In genomic region chr4:140756292-140757219, GRCh38 we compare ENCODE assay signal across 8 cellular contexts. TPM values are rescaled to one million over a fixed set of nuclear protein-coding genes. Genes with fewer than 3 reads are reported as not detected.
DNase-seq lines count a peak whose midpoint lies in the region; ATAC-seq and TF ChIP-seq lines count a peak whose summit lies in the region.

TBC1D9 (minus strand) TSS chr4:140756385; CDS start chr4:140756045, 340 bp downstream.

- H3K79me1 ChIP-seq in H9 (ENCODE audit: insufficient read depth, low read depth, low read length, poor library complexity, severe bottlenecking), result no peaks in the 10 kb centered on the region

- peaks cover 4% of the 10 kb centered on the region for H3K4me1 Mint-ChIP-seq in activated CD4-positive, alpha-beta T cell treated with anti-CD3 and anti-CD28 coated beads for 36 hours
- peaks cover 16% of the 10 kb centered on the region in 2 experiments for H3K4me1 Mint-ChIP-seq in H9

- H3K4me3 ChIP-seq in Peyer's patch (peak within 1 kb of the TSS; percentile 74 to 96 (median 84)), iPS-20b (ENCODE audit: low read length) (peak within 1 kb of the TSS; percentile 79), retinal pigment epithelial cell (ENCODE audit: low read length) (peak within 1 kb of the TSS; percentile 86)

- no peak within 1 kb of the TSS for H3T11ph ChIP-seq in H9 (ENCODE audit: low read length)

- H3K18ac ChIP-seq in H9 (ENCODE audit: insufficient read length, low read depth, low read length), result peak within 1 kb of the TSS; percentile 62

- peak within 1 kb of the TSS; percentile 60 for H3K14ac ChIP-seq in H9 (ENCODE audit: insufficient read depth, low read length)

- no peak within 1 kb of the TSS for H3K4ac ChIP-seq in H9 (ENCODE audit: low read depth, low read length)

- H3K23me2 ChIP-seq in H9 (ENCODE audit: insufficient read length, low read depth, low read length, poor library complexity, severe bottlenecking), result peaks cover 4% of the 10 kb centered on the region

- peak within 1 kb of the TSS; percentile 34 for H3K4me2 ChIP-seq in H9 (ENCODE audit: insufficient read depth, insufficient read length, low read length)

- intact Hi-C loops in activated CD4-positive, alpha-beta T cell treated with anti-CD3 and anti-CD28 coated beads for 36 hours (cut with DNase I, micrococcal nuclease), result no loop called here

- H3K79me2 ChIP-seq in H9 (ENCODE audit: insufficient read depth, low read length), result no peaks in the 10 kb centered on the region

- no peaks in the 10 kb centered on the region for H3K36me3 Mint-ChIP-seq in activated CD4-positive, alpha-beta T cell treated with anti-CD3 and anti-CD28 coated beads for 36 hours (ENCODE audit: low read depth)
- no peaks in the 10 kb centered on the region for H3K36me3 Mint-ChIP-seq in H9 (ENCODE audit: insufficient read depth in 1 of 3, low read depth in 3 of 3)

- H2AK5ac ChIP-seq in H9 (ENCODE audit: insufficient read length, low read length), result no peak within 1 kb of the TSS

- H4K8ac ChIP-seq in H9 (replicated peaks; ENCODE audit: insufficient read length, low read depth, low read length), result no peak within 1 kb of the TSS

- peaks cover 57% of the 10 kb centered on the region for H3K27me3 Mint-ChIP-seq in activated CD4-positive, alpha-beta T cell treated with anti-CD3 and anti-CD28 coated beads for 36 hours
- peaks cover 92% of the 10 kb centered on the region for H3K27me3 Mint-ChIP-seq in H9 (ENCODE audit: low read depth)

- H2BK5ac ChIP-seq in H9 (ENCODE audit: insufficient read length, low read length), result no peak within 1 kb of the TSS

- no peak within 1 kb of the TSS for H3K56ac ChIP-seq in H9 (ENCODE audit: insufficient read length, low read depth, low read length)

- no peaks in the 10 kb centered on the region for H4K20me1 ChIP-seq in H9 (ENCODE audit: control insufficient read depth, insufficient read depth, insufficient read length)

- POLR2A ChIA-PET in activated CD4-positive, alpha-beta T cell treated with anti-CD3 and anti-CD28 coated beads for 36 hours (lab: Charles Lee), result interaction anchor here (0.6 kb wide), 1 partner anchor 457 kb away, joined by 4 read pairs; no protein-coding TSS in a partner anchor

- TF ChIP-seq POLR2A in Peyer's patch (IDR thresholded peaks at IDR 0.05), result peak; percentile 58 to 66

- H3K27me3 ChIP-seq in H9 (ENCODE audit: insufficient read depth, low read length) (peaks cover 31% of the 10 kb centered on the region), Peyer's patch (no peaks in the 10 kb centered on the region), iPS-20b (ENCODE audit: insufficient read depth, low read length) (peaks cover 82% of the 10 kb centered on the region)

- H2BK20ac ChIP-seq in H9 (ENCODE audit: low read depth, low read length, poor library complexity, severe bottlenecking), result no peak within 1 kb of the TSS

- H4K5ac ChIP-seq in H9 (ENCODE audit: insufficient read length, low read depth, low read length), result no peak within 1 kb of the TSS

- no peaks in the 10 kb centered on the region for H3K9me3 Mint-ChIP-seq in activated CD4-positive, alpha-beta T cell treated with anti-CD3 and anti-CD28 coated beads for 36 hours (ENCODE audit: low read depth)
- no peaks in the 10 kb centered on the region; a peak in 1 of 5 replicates for H3K9me3 Mint-ChIP-seq in H9

- no peaks in the 10 kb centered on the region; the same call in 1 of the 2 replicates for H3K4me1 ChIP-seq in H9 (ENCODE audit: insufficient read depth, low read length)
- peaks cover 0 to 8% (median 0%) of the 10 kb centered on the region in 4 donors for H3K4me1 ChIP-seq in Peyer's patch
- H3K4me1 ChIP-seq in iPS-20b (ENCODE audit: insufficient read depth, low read length), result no peaks in the 10 kb centered on the region

- H4K91ac ChIP-seq in H9 (ENCODE audit: insufficient read length, low read depth, low read length), result no peak within 1 kb of the TSS

- no peak within 1 kb of the TSS for H2BK15ac ChIP-seq in H9 (ENCODE audit: low read depth, low read length)

- H3K27ac ChIP-seq in H9 (ENCODE audit: insufficient read length, low read depth, low read length) (no peak within 1 kb of the TSS), Peyer's patch (peak within 1 kb of the TSS; percentile 95 to 99 (median 97)), iPS-20b (ENCODE audit: low read length) (no peak within 1 kb of the TSS)

- no peak within 1 kb of the TSS for H2BK120ac ChIP-seq in H9 (ENCODE audit: low read depth, low read length, poor library complexity, severe bottlenecking)

- no peak within 1 kb of the TSS for H3K27ac Mint-ChIP-seq in activated CD4-positive, alpha-beta T cell treated with anti-CD3 and anti-CD28 coated beads for 36 hours
- no peak within 1 kb of the TSS; a peak in 1 of 7 replicates for H3K27ac Mint-ChIP-seq in H9

- no peak within 1 kb of the TSS for H3K23ac ChIP-seq in H9 (ENCODE audit: insufficient read length, low read depth, low read length)

- H3K36me3 ChIP-seq in Peyer's patch, result no peaks in the 10 kb centered on the region
- H3K36me3 ChIP-seq in iPS-20b (ENCODE audit: insufficient read depth, low read depth, low read length), result no peaks in the 10 kb centered on the region

- peak; percentile 19; the same call in 1 of the 3 replicates for TF ChIP-seq CTCF in H9 (conservative IDR thresholded peaks at IDR 0.05)
- TF ChIP-seq CTCF in Peyer's patch (IDR thresholded peaks at IDR 0.05), result peak in 5 of 6 experiments; percentile 16 to 39 (median 33)
- peak; percentile 19 for TF ChIP-seq CTCF in retinal pigment epithelial cell (conservative IDR thresholded peaks at IDR 0.05; ENCODE audit: low read depth, low read length)

- DNase-seq in activated CD4-positive, alpha-beta T cell treated with anti-CD3 and anti-CD28 coated beads for 36 hours, result peak; percentile 22
- DNase-seq in activated CD4-positive, alpha-beta T cell treated with anti-CD3 and anti-CD28 coated beads for 4 hours, result no peak
- peak; percentile 95 for DNase-seq in H9
- peak; percentile 88 for DNase-seq in LHCN-M2 (ENCODE audit: low read depth)
- DNase-seq in Peyer's patch, result peak; percentile 84 to 94 (median 88)
- peak; percentile 12 to 64 for DNase-seq in cerebellar nuclear complex (lab: John Stamatoyannopoulos, UW)
- DNase-seq in retinal pigment epithelial cell (ENCODE audit: low read depth), result peak; percentile 98

- CTCF ChIA-PET in activated CD4-positive, alpha-beta T cell treated with anti-CD3 and anti-CD28 coated beads for 36 hours (lab: Charles Lee), result interaction anchor here (0.6 to 0.7 kb wide), 3 partner anchors 8 to 137 kb away, joined by 3 to 4 read pairs (median 3); no protein-coding TSS in a partner anchor

- ATAC-seq in activated CD4-positive, alpha-beta T cell treated with anti-CD3 and anti-CD28 coated beads for 36 hours, result peak; percentile 47

- H2BK12ac ChIP-seq in H9 (ENCODE audit: insufficient read length, low read depth, low read length), result no peak within 1 kb of the TSS

- H3K9me3 ChIP-seq in H9 (ENCODE audit: control insufficient read depth, low read depth, low read length) (no peaks in the 10 kb centered on the region), Peyer's patch (no peaks in the 10 kb centered on the region), iPS-20b (ENCODE audit: insufficient read depth, low read depth, low read length) (no peaks in the 10 kb centered on the region)

- no peak within 1 kb of the TSS for H2AFZ ChIP-seq in H9 (ENCODE audit: low read length)

- H3K4me3 Mint-ChIP-seq in activated CD4-positive, alpha-beta T cell treated with anti-CD3 and anti-CD28 coated beads for 36 hours, result peak within 1 kb of the TSS; percentile 49
- peak within 1 kb of the TSS; percentile 56 to 85 for H3K4me3 Mint-ChIP-seq in H9

- no peak within 1 kb of the TSS for H3K9ac ChIP-seq in H9 (ENCODE audit: extremely low read depth, insufficient read length, low read length)
- peak within 1 kb of the TSS; percentile 79 for H3K9ac ChIP-seq in iPS-20b (ENCODE audit: low read depth, low read length)

- no CpG with 5 or more reads among the region's 79 CpGs for WGBS in H9 (ENCODE audit: extremely low coverage, insufficient read length, low lambda C conversion rate)

RNA-seq across cellular contexts. Expression of gene TBC1D9, which starts in this region (rescaled TPM):
- total RNA-seq in activated CD4-positive, alpha-beta T cell treated with anti-CD3 and anti-CD28 coated beads for 36 hours, result under 1 TPM; 0.07 to 0.11 TPM
- total RNA-seq in H9 (2021), result 0.63 and 0.86 TPM in 2 replicates
- 20.3 and 22.9 TPM in 2 replicates for total RNA-seq in LHCN-M2 (2014; rRNA removed)
- polyA plus RNA-seq in LHCN-M2 (2012), result 5.8 TPM
- 10 to 100 TPM; 13.0 to 79.2 (median 19.1) TPM for total RNA-seq in Peyer's patch

Comparison
In these comparisons a context has a peak if more than half of its experiments do, and no peak if none do; other contexts are left out.
1. Peak in DNase-seq and ATAC-seq in activated CD4-positive, alpha-beta T cell treated with anti-CD3 and anti-CD28 coated beads for 36 hours; RNA of the gene not detected or under 1 TPM.
2. Peak in DNase-seq and H3K4me2 ChIP-seq in H9; RNA of the gene not detected or under 1 TPM.
3. DNase-seq: peak in LHCN-M2 (single experiment), Peyer's patch (3 of 3), cerebellar nuclear complex (2 of 2) and retinal pigment epithelial cell (single experiment); none in activated CD4-positive, alpha-beta T cell treated with anti-CD3 and anti-CD28 coated beads for 4 hours (0 of 2).
4. H3K27ac ChIP-seq: peak in Peyer's patch (4 of 4); none in H9 (single experiment) and iPS-20b (single experiment).
5. Peak in every context shown above with its lines, with median percentiles within 50 percentile points of each other: CTCF ChIP-seq and H3K4me3 ChIP-seq.